In the genomic region with DNA sequence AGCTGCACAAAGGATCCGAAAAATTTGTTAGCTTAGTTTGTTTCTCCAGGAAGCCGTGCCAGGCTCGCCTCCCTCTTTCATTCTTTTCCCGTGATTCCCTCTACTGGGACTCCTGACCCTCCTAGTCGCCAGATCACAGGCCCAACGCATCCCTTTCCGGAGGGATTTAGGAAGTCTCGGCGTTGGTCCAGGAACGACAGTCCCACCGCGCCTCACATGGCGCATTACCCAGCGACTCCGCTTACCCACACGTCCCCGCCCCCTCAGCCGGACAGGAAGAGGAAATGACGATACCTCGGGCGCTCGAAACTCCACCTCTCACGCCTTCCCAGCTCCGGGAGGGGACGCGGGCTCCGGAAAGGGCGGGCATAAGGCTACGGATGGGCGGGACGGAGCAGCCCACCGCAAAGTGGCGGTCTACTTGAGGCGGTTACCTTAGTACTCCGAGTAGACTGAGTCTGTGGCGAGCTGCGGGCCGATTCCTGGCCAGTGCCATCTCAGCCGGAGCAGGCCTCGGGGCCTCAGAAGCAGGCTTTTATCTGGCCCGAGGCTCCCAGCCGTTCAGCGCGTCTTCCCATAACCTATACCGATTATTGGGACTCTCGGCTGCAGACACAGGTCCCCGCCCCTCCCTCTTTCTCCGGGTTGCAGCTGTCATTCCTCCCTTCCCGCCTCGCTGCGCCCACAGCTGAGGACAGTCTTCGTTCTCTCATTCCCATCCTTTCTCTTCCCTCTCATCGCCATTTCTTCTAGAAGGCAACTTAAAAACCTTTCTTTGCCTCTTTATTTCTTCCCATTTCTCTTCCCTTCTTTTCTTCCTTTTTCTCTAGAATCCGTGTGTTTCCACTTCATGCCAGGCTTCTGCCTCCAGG, we compare ENCODE assay signal across 8 cellular contexts. TPM values are rescaled to one million over a fixed set of nuclear protein-coding genes. Genes with fewer than 3 reads are reported as not detected.
DNase-seq lines count a peak whose midpoint lies in the region; ATAC-seq and TF ChIP-seq lines count a peak whose summit lies in the region.

A gene with protein sequence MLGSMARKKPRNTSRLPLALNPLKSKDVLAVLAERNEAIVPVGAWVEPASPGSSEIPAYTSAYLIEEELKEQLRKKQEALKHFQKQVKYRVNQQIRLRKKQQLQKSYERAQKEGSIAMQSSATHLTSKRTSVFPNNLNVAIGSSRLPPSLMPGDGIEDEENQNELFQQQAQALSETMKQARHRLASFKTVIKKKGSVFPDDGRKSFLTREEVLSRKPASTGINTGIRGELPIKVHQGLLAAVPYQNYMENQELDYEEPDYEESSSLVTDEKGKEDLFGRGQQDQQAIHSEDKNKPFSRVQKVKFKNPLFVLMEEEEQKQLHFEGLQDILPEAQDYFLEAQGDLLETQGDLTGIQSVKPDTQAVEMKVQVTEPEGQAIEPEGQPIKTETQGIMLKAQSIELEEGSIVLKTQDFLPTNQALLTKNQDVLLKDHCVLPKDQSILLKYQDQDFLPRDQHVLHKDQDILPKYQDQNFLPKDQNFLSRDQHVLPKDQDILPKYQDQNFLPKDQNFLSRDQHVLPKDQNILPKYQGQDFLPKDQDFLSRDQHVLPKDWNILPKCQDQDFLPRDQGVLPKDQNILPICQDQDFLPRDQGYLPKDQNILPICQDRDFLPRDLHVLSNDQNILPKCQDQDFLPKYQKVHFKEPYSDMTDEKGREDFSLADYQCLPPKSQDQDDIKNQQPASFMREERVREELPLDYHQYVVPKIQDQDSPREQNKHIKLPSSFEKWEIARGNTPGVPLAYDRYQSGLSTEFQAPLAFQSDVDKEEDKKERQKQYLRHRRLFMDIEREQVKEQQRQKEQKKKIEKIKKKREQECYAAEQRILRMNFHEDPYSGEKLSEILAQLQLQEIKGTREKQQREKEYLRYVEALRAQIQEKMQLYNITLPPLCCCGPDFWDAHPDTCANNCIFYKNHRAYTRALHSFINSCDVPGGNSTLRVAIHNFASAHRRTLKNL (plus strand): TSS at position 450 of the 872 bp plus-strand sequence. CDS start 531 bp downstream, outside the sequence.

- H3K4me3 ChIP-seq in right atrium auricular region (peak within 1 kb of the TSS; percentile 70 to 73), psoas muscle (peak within 1 kb of the TSS; percentile 87), uterus (peak within 1 kb of the TSS; percentile 45 to 64)

- no peaks in the 10 kb centered on the region for H3K36me3 ChIP-seq in right atrium auricular region
- H3K36me3 ChIP-seq in psoas muscle (ENCODE audit: insufficient read depth in 1 of 2, low read depth in 1 of 2), result no peaks in the 10 kb centered on the region
- no peaks in the 10 kb centered on the region for H3K36me3 ChIP-seq in uterus

- peak within 1 kb of the TSS; percentile 64 for H3K27ac ChIP-seq in angular gyrus (ENCODE audit: low read depth, low read length)
- H3K27ac ChIP-seq in right atrium auricular region, result peak within 1 kb of the TSS; percentile 79 to 86
- H3K27ac ChIP-seq in psoas muscle, result peak within 1 kb of the TSS; percentile 89
- H3K27ac ChIP-seq in uterus, result peak within 1 kb of the TSS; percentile 78 to 83

- peaks cover 0 to 1% (median under 1%) of the 10 kb centered on the region in 3 donors for H3K4me1 Mint-ChIP-seq in T-cell

- in situ Hi-C loops in GM13976 (cut with MboI; ENCODE audit: low sequenced_read_pairs, unreplicated experiment), result loop anchor here (10.0 to 25.0 kb wide), 2 partner anchors 181 to 408 kb away; no protein-coding TSS in a partner anchor

- 0% methylated on average over 53 to 54 of the region's 54 CpGs for WGBS in psoas muscle, 3 donors

- peaks cover 0 to 2% (median 0%) of the 10 kb centered on the region in 3 donors for H3K9me3 Mint-ChIP-seq in T-cell

- peak; percentile 82 to 84 for TF ChIP-seq POLR2A in uterus (IDR thresholded peaks at IDR 0.05)

- H3K27me3 ChIP-seq in right atrium auricular region, result no peaks in the 10 kb centered on the region
- H3K27me3 ChIP-seq in psoas muscle (ENCODE audit: insufficient read depth in 3 of 3, low read length in 2 of 3), result no peaks in the 10 kb centered on the region
- no peaks in the 10 kb centered on the region for H3K27me3 ChIP-seq in uterus

- TF ChIP-seq CTCF in GM13976 (IDR thresholded peaks at IDR 0.05; ENCODE audit: borderline replicate concordance, control extremely low read depth, extremely low read depth, insufficient read depth, missing control alignments), result no peak
- TF ChIP-seq CTCF in right atrium auricular region (IDR thresholded peaks at IDR 0.05), result no peak
- no peak for TF ChIP-seq CTCF in psoas muscle (IDR thresholded peaks at IDR 0.05)
- TF ChIP-seq CTCF in uterus (IDR thresholded peaks at IDR 0.05), result peak in 1 of 4 experiments; percentile 2

- no peaks in the 10 kb centered on the region for H3K27me3 Mint-ChIP-seq in T-cell

- intact Hi-C loops in psoas muscle (cut with DNase I) (loop anchor here (10.0 kb wide), 4 partner anchors 161 to 921 kb away; a partner anchor contains a TSS), uterus (cut with DNase I; ENCODE audit: low total_unique reads) (no loop called here)

- POLR2A ChIA-PET in T-cell (lab: Charles Lee), result interaction anchor here (0.6 to 1.7 kb wide), 9 partner anchors 33 to 1261 kb away, joined by 3 to 9 read pairs (median 4); a partner anchor contains a TSS

- H3K4me1 ChIP-seq in right atrium auricular region (peaks cover 0 to 9% of the 10 kb centered on the region in 2 donors), psoas muscle (peaks cover 9% of the 10 kb centered on the region), uterus (peaks cover 0 to 5% of the 10 kb centered on the region in 2 donors)

- no peaks in the 10 kb centered on the region for H3K9me3 ChIP-seq in right atrium auricular region
- H3K9me3 ChIP-seq in psoas muscle, result no peaks in the 10 kb centered on the region
- no peaks in the 10 kb centered on the region for H3K9me3 ChIP-seq in uterus

- DNase-seq in GM13976 (ENCODE audit: low spot score), result peak; percentile 93
- DNase-seq in NCI-H146 (lab: John Stamatoyannopoulos, UW), result peak; percentile 99
- peak; percentile 89 to 96 (median 93) for DNase-seq in T-cell
- DNase-seq in right atrium auricular region (ENCODE audit: low spot score), result peak; percentile 97
- DNase-seq in psoas muscle, result peak; percentile 98
- peak; percentile 95 to 96 for DNase-seq in uterus

- CTCF ChIA-PET in T-cell (lab: Charles Lee), result interaction anchor here (0.5 to 3.1 kb wide), 11 partner anchors 78 to 934 kb away, joined by 3 to 21 read pairs (median 4); a partner anchor contains a TSS

- ATAC-seq in HG02852 (IDR thresholded peaks at IDR 0.05; ENCODE audit: unreplicated experiment), result peak; percentile 99
- peak; percentile 95 to 98 (median 97) for ATAC-seq in T-cell (replicated peaks in 1 of 4)
- ATAC-seq in psoas muscle, result peak; percentile 100

- peaks cover 2% of the 10 kb centered on the region for H3K36me3 Mint-ChIP-seq in T-cell

- H3K27ac Mint-ChIP-seq in T-cell, result no peak within 1 kb of the TSS

- H3K4me3 Mint-ChIP-seq in T-cell, result no peak within 1 kb of the TSS

RNA-seq across cellular contexts. Expression of the gene that starts here (rescaled TPM):
- total RNA-seq in T-cell (1 to 10 TPM; 1.4 to 3.4 (median 2.1) TPM), right atrium auricular region (under 1 TPM in 1 of 2 donors, not detected in 1; 0.24 TPM), psoas muscle (under 1 TPM; 0.07 to 0.42 (median 0.25) TPM), uterus (1 to 10 TPM in 3 of 4 donors, under 1 TPM in 1; under 0.01 to 3.5 (median 1.7) TPM)
- under 1 TPM; 0.03 to 0.29 (median 0.10) TPM for polyA plus RNA-seq in psoas muscle

Comparison
In these comparisons a context has a peak if more than half of its experiments do, and no peak if none do; other contexts are left out.
1. Peak in every context shown above with its lines: DNase-seq, ATAC-seq, H3K4me3 ChIP-seq and H3K27ac ChIP-seq.
2. Peak in DNase-seq, H3K4me3 ChIP-seq and H3K27ac ChIP-seq in right atrium auricular region; RNA of the gene not detected or under 1 TPM.
3. Peak in DNase-seq, ATAC-seq, H3K4me3 ChIP-seq and H3K27ac ChIP-seq in psoas muscle; RNA of the gene not detected or under 1 TPM.